10 cellular contexts compared by ENCODE assay signal in the genomic region with DNA sequence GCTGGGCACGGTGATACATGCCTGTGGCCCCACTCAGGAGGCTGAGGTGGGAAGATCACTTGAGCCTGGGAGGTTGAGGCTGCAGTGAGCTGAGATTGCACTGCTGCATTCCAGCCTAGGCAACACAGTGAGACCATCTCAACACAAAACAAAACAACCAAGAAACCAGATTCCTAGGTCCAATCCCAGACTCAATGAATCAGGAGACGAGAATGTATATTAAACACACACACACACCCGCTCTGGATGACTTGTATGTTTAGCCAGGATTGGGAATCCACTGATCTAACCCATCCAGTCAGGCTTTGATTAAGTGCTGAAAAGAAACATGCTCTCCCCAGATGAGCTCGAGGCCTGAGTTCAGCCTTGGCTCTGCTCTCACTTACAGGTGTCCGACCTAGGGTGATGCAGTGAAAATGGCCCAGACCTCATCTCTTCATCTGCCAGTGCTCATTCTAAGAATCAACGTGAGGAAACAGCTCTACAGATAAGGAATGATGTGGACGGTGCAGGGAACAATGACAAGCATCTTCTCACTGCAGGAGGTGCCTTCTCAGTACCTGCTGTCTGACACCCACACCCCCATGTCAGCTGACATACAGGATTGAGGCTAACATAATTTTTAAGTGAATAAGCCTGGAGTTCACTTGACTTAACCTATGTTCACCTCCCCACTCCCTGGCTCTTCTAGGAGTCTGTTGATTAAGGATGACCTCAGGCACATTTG. TPM values are rescaled to one million over a fixed set of nuclear protein-coding genes. Genes with fewer than 3 reads are reported as not detected.
DNase-seq lines count a peak whose midpoint lies in the region; ATAC-seq, FAIRE-seq and TF ChIP-seq lines count a peak whose summit lies in the region.
"Had no signal": no experiment of that assay in that cellular context is flagged by ENCODE, and none has a peak within 500 bp of the region (broad histone marks: within the 10 kb centered on the region; RNA-seq: fewer than 3 reads in every experiment).

No MANE protein-coding gene starts in this region.

- H3K4me2 ChIP-seq in K562 (ENCODE audit: insufficient read depth, low read length) (no peak overlapping the region), mesendoderm (ENCODE audit: low read length) (no peak overlapping the region), OCI-LY7 (ENCODE audit: low read length) (no peak overlapping the region)

- H3K36me3 ChIP-seq in HUES48 (ENCODE audit: control insufficient read depth, insufficient read depth, low read length) (peaks cover 45% of the 10 kb centered on the region), K562 (ENCODE audit: control insufficient read depth, insufficient read depth, low read length) (peaks cover 91% of the 10 kb centered on the region), mesendoderm (ENCODE audit: control insufficient read depth, insufficient read depth, low read length) (peaks cover 6% of the 10 kb centered on the region), OCI-LY7 (ENCODE audit: insufficient read depth, low read length) (peaks cover 34% of the 10 kb centered on the region)

- no peak for TF ChIP-seq RAD21 in K562 (CRISPR knock-in tag; conservative IDR thresholded peaks at IDR 0.05 in 1 of 2, IDR thresholded peaks at IDR 0.05 in 1 of 2)

- in situ Hi-C loops in K562 (cut with MboI), result loop anchor here (5.0 kb wide), 1 partner anchor 315 kb away; no protein-coding TSS in a partner anchor

- no peak overlapping the region for H2BK15ac ChIP-seq in mesendoderm (replicated peaks; ENCODE audit: low read depth)

- CTCF ChIA-PET in K562 (lab: Yijun Ruan, JAX; ENCODE audit: low intra/inter-chr PET ratio) (interaction anchor here (1.6 kb wide), 1 partner anchor 316 kb away, joined by 8 read pairs; no protein-coding TSS in a partner anchor), OCI-LY7 (lab: Charles Lee; ENCODE audit: unreplicated experiment) (interaction anchor here (0.6 to 1.3 kb wide), 3 partner anchors 18 to 315 kb away, joined by 3 to 4 read pairs (median 3); no protein-coding TSS in a partner anchor)

- no peak overlapping the region for H3K4ac ChIP-seq in mesendoderm (ENCODE audit: low read depth, low read length)

- H3K9me1 ChIP-seq in K562 (ENCODE audit: control insufficient read depth, insufficient read depth, low read length), result no peaks in the 10 kb centered on the region

- H3K27ac ChIP-seq in HUES48 (ENCODE audit: low read depth, low read length), result peak overlapping the region; percentile 36
- no peak overlapping the region for H3K27ac ChIP-seq in K562 (ENCODE audit: extremely low read depth, low read depth, low read length)
- H3K27ac ChIP-seq in mesendoderm (ENCODE audit: low read depth, low read length), result peak overlapping the region; percentile 89
- no peak overlapping the region for H3K27ac ChIP-seq in OCI-LY7 (ENCODE audit: low read depth, low read length, poor library complexity, severe bottlenecking)
- H3K27ac ChIP-seq: BLaER1 had no signal

- H4K8ac ChIP-seq in mesendoderm (ENCODE audit: low read depth, low read length), result no peak overlapping the region

- H3K27me3 ChIP-seq in HUES48 (ENCODE audit: control insufficient read depth, insufficient read depth, low read length), result no peaks in the 10 kb centered on the region
- no peaks in the 10 kb centered on the region for H3K27me3 ChIP-seq in K562 (ENCODE audit: control insufficient read depth in 2 of 2, insufficient read depth in 2 of 2, low read length in 2 of 2)
- H3K27me3 ChIP-seq in mesendoderm (ENCODE audit: insufficient read depth, low read length, poor library complexity), result no peaks in the 10 kb centered on the region
- H3K27me3 ChIP-seq: BLaER1 had no signal

- BruUV-seq in K562 (replicated peaks; lab: Mats Ljungman, UMichigan) (no TSS peak), OCI-LY7 (replicated peaks; lab: Mats Ljungman, UMichigan) (no TSS peak)

- no peaks in the 10 kb centered on the region for H4K20me1 ChIP-seq in K562 (replicated peaks; ENCODE audit: control insufficient read depth, insufficient read depth, low read length)
- no peaks in the 10 kb centered on the region for H4K20me1 ChIP-seq in OCI-LY7 (ENCODE audit: insufficient read depth, low read length)

- no peak for FAIRE-seq in K562 (lab: Jason Lieb, UNC)

- ATAC-seq in K562, result peak; percentile 16; the same call in 2 of the 3 replicates
- no peak for ATAC-seq in GM21447 (IDR thresholded peaks at IDR 0.05; ENCODE audit: unreplicated experiment)

- no peak for TF ChIP-seq EP300 in K562 (IDR thresholded peaks at IDR 0.05; ENCODE audit: low read length)

- intact Hi-C loops in K562 (cut with micrococcal nuclease) (no loop called here), OCI-LY7 (cut with micrococcal nuclease; ENCODE audit: unreplicated experiment) (loop anchor here (1.0 kb wide), 1 partner anchor 315 kb away; no protein-coding TSS in a partner anchor)

- no peak overlapping the region for H4K5ac ChIP-seq in mesendoderm (ENCODE audit: low read length)

- H2AK5ac ChIP-seq in mesendoderm (ENCODE audit: low read length), result no peak overlapping the region

- no peaks in the 10 kb centered on the region for H3K79me1 ChIP-seq in mesendoderm (ENCODE audit: low read length)

- H3K9me2 ChIP-seq in OCI-LY7 (ENCODE audit: insufficient read depth, low read length), result no peaks in the 10 kb centered on the region

- H3K4me1 ChIP-seq in HUES48 (ENCODE audit: control insufficient read depth, insufficient read depth, low read length), result no peaks in the 10 kb centered on the region
- peaks cover 12 to 13% of the 10 kb centered on the region in 2 experiments for H3K4me1 ChIP-seq in K562 (replicated peaks in 1 of 2; ENCODE audit: control insufficient read depth in 2 of 2, insufficient read depth in 2 of 2, low read length in 2 of 2)
- peaks cover 2% of the 10 kb centered on the region for H3K4me1 ChIP-seq in mesendoderm (ENCODE audit: control insufficient read depth, low read depth, low read length)
- H3K4me1 ChIP-seq in OCI-LY7 (ENCODE audit: insufficient read depth, low read length, poor library complexity, severe bottlenecking), result no peaks in the 10 kb centered on the region

- H3K9me3 ChIP-seq in HUES48 (ENCODE audit: control insufficient read depth, insufficient read depth, low read length) (no peaks in the 10 kb centered on the region), K562 (replicated peaks; ENCODE audit: control insufficient read depth, insufficient read depth, low read depth, low read length) (no peaks in the 10 kb centered on the region), OCI-LY7 (ENCODE audit: low read length) (no peaks in the 10 kb centered on the region)
- H3K9me3 ChIP-seq: BLaER1 had no signal

- peak overlapping the region; percentile 49 for H3K56ac ChIP-seq in mesendoderm (ENCODE audit: low read length)

- H3K79me2 ChIP-seq in K562 (ENCODE audit: control insufficient read depth, insufficient read depth, low read length) (no peaks in the 10 kb centered on the region), mesendoderm (ENCODE audit: control insufficient read depth, insufficient read depth, low read length) (no peaks in the 10 kb centered on the region), OCI-LY7 (ENCODE audit: insufficient read depth, low read depth, low read length) (no peaks in the 10 kb centered on the region)

- POLR2A ChIA-PET in K562 (lab: Yijun Ruan, JAX), result interaction anchor here (0.5 to 2.5 kb wide), 14 partner anchors 11 to 931 kb away, joined by 3 to 20 read pairs (median 4); a partner anchor contains a TSS
- POLR2A ChIA-PET in OCI-LY7 (lab: Charles Lee), result interaction anchor here (0.5 to 1.6 kb wide), 2 partner anchors 15 to 951 kb away, joined by 4 to 7 read pairs; a partner anchor contains a TSS

- H3K23ac ChIP-seq in mesendoderm (ENCODE audit: low read length), result no peak overlapping the region

- H2BK5ac ChIP-seq in mesendoderm (ENCODE audit: low read length), result no peak overlapping the region

- no peak overlapping the region for H2BK120ac ChIP-seq in mesendoderm (ENCODE audit: low read depth, low read length)

- H2AFZ ChIP-seq in K562 (ENCODE audit: low read depth, low read length) (no peak overlapping the region), OCI-LY7 (ENCODE audit: low read length) (no peak overlapping the region)

- H3K4me3 ChIP-seq in HUES48 (ENCODE audit: low read depth, low read length), result no peak overlapping the region
- no peak overlapping the region for H3K4me3 ChIP-seq in K562
- no peak overlapping the region for H3K4me3 ChIP-seq in mesendoderm (ENCODE audit: low read length)
- H3K4me3 ChIP-seq in OCI-LY7 (ENCODE audit: low read depth, low read length, poor library complexity, severe bottlenecking), result no peak overlapping the region
- H3K4me3 ChIP-seq: BLaER1 had no signal

- TF ChIP-seq POLR2A in K562 (conservative IDR thresholded peaks at IDR 0.05), result 0 out of 2 replicates have a peak, but pooled peaks have one; percentile 15

- H3K9ac ChIP-seq in HUES48 (ENCODE audit: low read depth, low read length) (no peak overlapping the region), K562 (ENCODE audit: insufficient read depth in 1 of 2, low read depth in 2 of 2, low read length in 2 of 2) (no peak overlapping the region), mesendoderm (ENCODE audit: low read length) (peak overlapping the region; percentile 27)
- H3K9ac ChIP-seq: BLaER1 had no signal

- WGBS in K562 (ENCODE audit: insufficient coverage, low coverage, missing lambda C conversion rate), result 53% methylated on average over 7 of the region's 7 CpGs
- no CpG with 5 or more reads among the region's 7 CpGs for WGBS in mesendoderm (ENCODE audit: extremely low coverage, insufficient coverage, low lambda C conversion rate)

- no peak overlapping the region for H3K18ac ChIP-seq in mesendoderm (ENCODE audit: low read length)

- TF ChIP-seq CTCF in K562 (IDR thresholded peaks at IDR 0.05 in 2 of 3, conservative IDR thresholded peaks at IDR 0.05 in 1 of 3; ENCODE audit: insufficient read depth in 2 of 3, low read depth in 1 of 3, low read length in 3 of 3), result no peak
- no peak for TF ChIP-seq CTCF in OCI-LY7 (conservative IDR thresholded peaks at IDR 0.05; ENCODE audit: low read length)

- DNase-seq in AG08396 (ENCODE audit: low spot score), result peak; percentile 78
- no peak for DNase-seq in K562 (ENCODE audit: extremely low read depth in 1 of 4, low spot score in 3 of 4)
- peak; percentile 85 for DNase-seq in mesendoderm
- DNase-seq in HPDE6-E6E7 (ENCODE audit: extremely low spot score), result no peak
- no peak for DNase-seq in OCI-LY7 (ENCODE audit: low spot score)
- DNase-seq in CD1c-positive myeloid dendritic cell (ENCODE audit: extremely low spot score), result no peak
- DNase-seq: occipital lobe had no signal

RNA-seq across cellular contexts. Expression of a gene that starts 15.3 kb away (rescaled TPM):
- total RNA-seq in K562 (2011; cell fraction: chromatin; rRNA removed; ENCODE audit: low replicate concordance), result 110 and 300 TPM in 2 replicates
- 71.2 and 83.3 TPM in 2 replicates for total RNA-seq in K562 (2011; cell fraction: nucleolus; rRNA removed)
- total RNA-seq in K562 (2011; cell fraction: nucleoplasm; rRNA removed), result 149 and 200 TPM in 2 replicates
- total RNA-seq in K562 (2014; rRNA removed), result 75.6 and 77.7 TPM in 2 replicates
- total RNA-seq in K562 (2014; rRNA removed; fragmentation: Illumina TruSeq; extraction: Trizol), result 68.4 and 70.8 TPM in 2 replicates
- total RNA-seq in K562 (2015; rRNA removed; fragmentation: Illumina TruSeq; extraction: Trizol), result 84.2 and 91.4 TPM in 2 replicates
- 93.1 and 93.2 TPM in 2 replicates for total RNA-seq in K562 (2021)
- polyA plus RNA-seq in K562 (2011; rRNA removed), result 69.6 and 82.0 TPM in 2 replicates
- polyA plus RNA-seq in K562 (2011; cell fraction: cytosol; rRNA removed), result 37.1 and 75.0 TPM in 2 replicates
- 90.7 and 117 TPM in 2 replicates for polyA plus RNA-seq in K562 (2011; cell fraction: nucleus; rRNA removed)
- polyA plus RNA-seq in K562 (2012), result 67.1 and 100 TPM in 2 replicates
- polyA plus RNA-seq in K562 (2014; fragmentation: Illumina TruSeq; extraction: Trizol), result 116 and 132 TPM in 2 replicates
- 10 to 100 TPM; 15.9 to 18.4 TPM for polyA plus RNA-seq in K562 (2014; fragmentation: Nextera tagmentation; extraction: Ambion mirVana)
- polyA plus RNA-seq in K562 (2014; rRNA removed), result 119 and 128 TPM in 2 replicates
- 82.9 and 102 TPM in 2 replicates for polyA minus RNA-seq in K562 (2011; rRNA and poly(A)+ RNA removed)
- 30.6 and 39.6 TPM in 2 replicates for polyA minus RNA-seq in K562 (2011; cell fraction: cytosol; rRNA and poly(A)+ RNA removed)
- polyA minus RNA-seq in K562 (2011; cell fraction: nucleus; rRNA and poly(A)+ RNA removed), result 32.4 and 56.8 TPM in 2 replicates
- 89.4 TPM for polyA plus RNA-seq in mesendoderm (2013, experiment 1 of 2)
- polyA plus RNA-seq in mesendoderm (2013, experiment 2 of 2), result 88.1 TPM
- total RNA-seq in OCI-LY7 (2014; rRNA removed; shearing (Covaris generic)), result 52.8 and 68.6 TPM in 2 replicates
- 122 and 130 TPM in 2 replicates for total RNA-seq in OCI-LY7 (2022)

RNA-seq across cellular contexts. Expression of a gene that starts 33.7 kb away (rescaled TPM):
- total RNA-seq in K562 (2011; cell fraction: chromatin; rRNA removed; ENCODE audit: low replicate concordance), result 106 and 162 TPM in 2 replicates
- total RNA-seq in K562 (2011; cell fraction: nucleolus; rRNA removed), result 106 and 111 TPM in 2 replicates
- total RNA-seq in K562 (2011; cell fraction: nucleoplasm; rRNA removed), result 98.9 and 104 TPM in 2 replicates
- total RNA-seq in K562 (2014; rRNA removed) (42.9 and 48.1 TPM in 2 replicates), K562 (2014; rRNA removed; fragmentation: Illumina TruSeq; extraction: Trizol) (29.2 and 35.9 TPM in 2 replicates), K562 (2015; rRNA removed; fragmentation: Illumina TruSeq; extraction: Trizol) (27.5 and 30.4 TPM in 2 replicates), K562 (2021) (48.8 and 51.2 TPM in 2 replicates), OCI-LY7 (2022) (30.0 and 33.3 TPM in 2 replicates)
- polyA plus RNA-seq in K562 (2011; rRNA removed) (43.7 and 57.2 TPM in 2 replicates), K562 (2014; fragmentation: Illumina TruSeq; extraction: Trizol) (52.8 and 58.3 TPM in 2 replicates), K562 (2014; fragmentation: Nextera tagmentation; extraction: Ambion mirVana) (10 to 100 TPM; 10.4 to 18.0 TPM), K562 (2014; rRNA removed) (58.6 and 61.2 TPM in 2 replicates)
- 46.1 and 47.4 TPM in 2 replicates for polyA plus RNA-seq in K562 (2011; cell fraction: cytosol; rRNA removed)
- polyA plus RNA-seq in K562 (2011; cell fraction: nucleus; rRNA removed), result 51.0 and 58.5 TPM in 2 replicates
- 39.0 and 47.8 TPM in 2 replicates for polyA plus RNA-seq in K562 (2012)
- 44.6 and 48.9 TPM in 2 replicates for polyA minus RNA-seq in K562 (2011; rRNA and poly(A)+ RNA removed)
- polyA minus RNA-seq in K562 (2011; cell fraction: cytosol; rRNA and poly(A)+ RNA removed), result 25.6 and 31.0 TPM in 2 replicates
- 33.3 and 39.5 TPM in 2 replicates for polyA minus RNA-seq in K562 (2011; cell fraction: nucleus; rRNA and poly(A)+ RNA removed)
- 21.4 TPM for polyA plus RNA-seq in mesendoderm (2013, experiment 1 of 2)
- polyA plus RNA-seq in mesendoderm (2013, experiment 2 of 2), result 23.3 TPM
- 27.2 and 33.5 TPM in 2 replicates for total RNA-seq in OCI-LY7 (2014; rRNA removed; shearing (Covaris generic))

RNA-seq across cellular contexts. Expression of a gene that starts 39.3 kb away (rescaled TPM):
- total RNA-seq in K562 (2011; cell fraction: chromatin; rRNA removed; ENCODE audit: low replicate concordance), result 4.9 and 9.4 TPM in 2 replicates
- 10.3 and 12.5 TPM in 2 replicates for total RNA-seq in K562 (2011; cell fraction: nucleolus; rRNA removed)
- total RNA-seq in K562 (2011; cell fraction: nucleoplasm; rRNA removed), result 6.5 and 6.9 TPM in 2 replicates
- 2.9 and 4.3 TPM in 2 replicates for total RNA-seq in K562 (2014; rRNA removed)
- 0.22 and 0.44 TPM in 2 replicates for total RNA-seq in K562 (2014; rRNA removed; fragmentation: Illumina TruSeq; extraction: Trizol)
- total RNA-seq in K562 (2015; rRNA removed; fragmentation: Illumina TruSeq; extraction: Trizol), result 0.64 and 1.0 TPM in 2 replicates
- total RNA-seq in K562 (2021), result 2.7 and 3.1 TPM in 2 replicates
- 0.92 and 4.0 TPM in 2 replicates for polyA plus RNA-seq in K562 (2011; rRNA removed)
- polyA plus RNA-seq in K562 (2011; cell fraction: cytosol; rRNA removed), result 2.5 and 3.9 TPM in 2 replicates
- 6.1 and 10.5 TPM in 2 replicates for polyA plus RNA-seq in K562 (2011; cell fraction: nucleus; rRNA removed)
- polyA plus RNA-seq in K562 (2012), result 2.2 and 4.7 TPM in 2 replicates
- 1.3 and 1.7 TPM in 2 replicates for polyA plus RNA-seq in K562 (2014; fragmentation: Illumina TruSeq; extraction: Trizol)
- under 1 TPM; 0.01 to 0.03 TPM for polyA plus RNA-seq in K562 (2014; fragmentation: Nextera tagmentation; extraction: Ambion mirVana)
- polyA plus RNA-seq in K562 (2014; rRNA removed), result 1.5 and 2.5 TPM in 2 replicates
- polyA minus RNA-seq in K562 (2011; rRNA and poly(A)+ RNA removed), result 0.91 and 2.5 TPM in 2 replicates
- 1.7 and 6.4 TPM in 2 replicates for polyA minus RNA-seq in K562 (2011; cell fraction: cytosol; rRNA and poly(A)+ RNA removed)
- polyA minus RNA-seq in K562 (2011; cell fraction: nucleus; rRNA and poly(A)+ RNA removed), result 3.6 and 6.8 TPM in 2 replicates
- polyA plus RNA-seq in mesendoderm (2013, experiment 1 of 2), result 25.6 TPM
- 25.8 TPM for polyA plus RNA-seq in mesendoderm (2013, experiment 2 of 2)
- total RNA-seq in OCI-LY7 (2014; rRNA removed; shearing (Covaris generic)), result 2.5 and 7.3 TPM in 2 replicates
- total RNA-seq in OCI-LY7 (2022), result 3.3 and 4.6 TPM in 2 replicates

Comparison
In these comparisons a context has a peak if more than half of its experiments do, and no peak if none do; other contexts are left out.
1. DNase-seq: peak in AG08396 (single experiment) and mesendoderm (single experiment); none in K562 (0 of 4), HPDE6-E6E7 (single experiment), OCI-LY7 (single experiment) and CD1c-positive myeloid dendritic cell (single experiment).
2. H3K27ac ChIP-seq: peak in HUES48 (single experiment) and mesendoderm (single experiment); none in K562 (single experiment) and OCI-LY7 (single experiment).